ENCODE assay signal across 1 cellular context in genomic region chr15:25944386-25944785, GRCh38.
A peak's percentile ranks its signal among the peaks of the same experiment; 100 is the strongest.
TF ChIP-seq lines count a peak whose summit lies in the region.

No MANE protein-coding gene starts in this region.

TF ChIP-seq in HepG2, 621 proteins besides CTCF, POLR2A, EP300 and RAD21 (continued from another document):
- TF ChIP-seq, protein P1, sequence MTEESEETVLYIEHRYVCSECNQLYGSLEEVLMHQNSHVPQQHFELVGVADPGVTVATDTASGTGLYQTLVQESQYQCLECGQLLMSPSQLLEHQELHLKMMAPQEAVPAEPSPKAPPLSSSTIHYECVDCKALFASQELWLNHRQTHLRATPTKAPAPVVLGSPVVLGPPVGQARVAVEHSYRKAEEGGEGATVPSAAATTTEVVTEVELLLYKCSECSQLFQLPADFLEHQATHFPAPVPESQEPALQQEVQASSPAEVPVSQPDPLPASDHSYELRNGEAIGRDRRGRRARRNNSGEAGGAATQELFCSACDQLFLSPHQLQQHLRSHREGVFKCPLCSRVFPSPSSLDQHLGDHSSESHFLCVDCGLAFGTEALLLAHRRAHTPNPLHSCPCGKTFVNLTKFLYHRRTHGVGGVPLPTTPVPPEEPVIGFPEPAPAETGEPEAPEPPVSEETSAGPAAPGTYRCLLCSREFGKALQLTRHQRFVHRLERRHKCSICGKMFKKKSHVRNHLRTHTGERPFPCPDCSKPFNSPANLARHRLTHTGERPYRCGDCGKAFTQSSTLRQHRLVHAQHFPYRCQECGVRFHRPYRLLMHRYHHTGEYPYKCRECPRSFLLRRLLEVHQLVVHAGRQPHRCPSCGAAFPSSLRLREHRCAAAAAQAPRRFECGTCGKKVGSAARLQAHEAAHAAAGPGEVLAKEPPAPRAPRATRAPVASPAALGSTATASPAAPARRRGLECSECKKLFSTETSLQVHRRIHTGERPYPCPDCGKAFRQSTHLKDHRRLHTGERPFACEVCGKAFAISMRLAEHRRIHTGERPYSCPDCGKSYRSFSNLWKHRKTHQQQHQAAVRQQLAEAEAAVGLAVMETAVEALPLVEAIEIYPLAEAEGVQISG (CRISPR knock-in tag; IDR thresholded peaks at IDR 0.05): peak; percentile 62
- TF ChIP-seq LBX2 (CRISPR knock-in tag; IDR thresholded peaks at IDR 0.05; ENCODE audit: borderline replicate concordance) (no peak), ZNF225 (CRISPR knock-in tag; IDR thresholded peaks at IDR 0.05) (no peak)
- TF ChIP-seq, protein P2, sequence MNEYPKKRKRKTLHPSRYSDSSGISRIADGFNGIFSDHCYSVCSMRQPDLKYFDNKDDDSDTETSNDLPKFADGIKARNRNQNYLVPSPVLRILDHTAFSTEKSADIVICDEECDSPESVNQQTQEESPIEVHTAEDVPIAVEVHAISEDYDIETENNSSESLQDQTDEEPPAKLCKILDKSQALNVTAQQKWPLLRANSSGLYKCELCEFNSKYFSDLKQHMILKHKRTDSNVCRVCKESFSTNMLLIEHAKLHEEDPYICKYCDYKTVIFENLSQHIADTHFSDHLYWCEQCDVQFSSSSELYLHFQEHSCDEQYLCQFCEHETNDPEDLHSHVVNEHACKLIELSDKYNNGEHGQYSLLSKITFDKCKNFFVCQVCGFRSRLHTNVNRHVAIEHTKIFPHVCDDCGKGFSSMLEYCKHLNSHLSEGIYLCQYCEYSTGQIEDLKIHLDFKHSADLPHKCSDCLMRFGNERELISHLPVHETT (CRISPR knock-in tag; conservative IDR thresholded peaks at IDR 0.05): no peak
